In the genomic region with DNA sequence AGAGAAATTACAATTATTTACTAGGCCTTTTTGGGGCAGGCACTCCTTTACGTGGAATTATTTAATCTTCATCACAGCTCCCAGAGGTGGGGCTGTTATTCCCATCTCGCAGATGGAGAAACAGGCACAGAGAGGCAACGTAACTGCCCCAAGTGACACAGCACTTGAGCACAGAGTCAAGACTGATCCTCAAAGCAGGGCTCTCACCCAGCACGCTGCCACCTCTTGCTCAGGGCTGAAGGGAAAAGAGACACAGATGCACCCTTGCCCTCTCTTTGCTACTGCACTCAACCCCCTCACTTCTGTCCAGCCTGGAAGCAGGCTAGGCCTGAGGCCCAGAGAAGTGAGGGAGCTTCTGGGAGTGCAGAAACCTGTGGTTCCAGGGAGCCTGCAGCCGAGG, we compare ENCODE assay signal across 20 cellular contexts.
"Had no signal": no experiment of that assay in that cellular context is flagged by ENCODE, and none has a peak within 500 bp of the region (broad histone marks: within the 10 kb centered on the region; RNA-seq: fewer than 3 reads in every experiment).

No MANE protein-coding gene starts in this region.

- H3K9me3 ChIP-seq: esophagus muscularis mucosa, gastroesophageal sphincter, heart right ventricle, left lung, lower lobe of right lung, mucosa of descending colon had no signal

- H3K36me3 Mint-ChIP-seq: mesothelial cell of epicardium, naive B cell had no signal

- H3K4me3 ChIP-seq: coronary artery, dorsolateral prefrontal cortex, esophagus muscularis mucosa, gastroesophageal sphincter, heart right ventricle, left lung, lower lobe of right lung, mucosa of descending colon had no signal

- H3K9me3 Mint-ChIP-seq: effector memory CD8-positive, alpha-beta T cell; endodermal cell; mesothelial cell of epicardium; naive B cell had no signal

- H3K4me1 Mint-ChIP-seq: mesothelial cell of epicardium had no signal

- ATAC-seq: effector memory CD8-positive, alpha-beta T cell; foreskin keratinocyte; gastroesophageal sphincter; heart right ventricle; left cardiac atrium; left lung; left ventricle myocardium superior; lower lobe of right lung; mucosa of descending colon had no signal

- H3K27ac ChIP-seq: coronary artery, esophagus muscularis mucosa, foreskin keratinocyte, gastroesophageal sphincter, heart right ventricle, left lung, lower lobe of right lung had no signal

- H3K4me1 ChIP-seq: foreskin keratinocyte had no signal

- H3K27ac Mint-ChIP-seq: effector memory CD8-positive, alpha-beta T cell; endodermal cell; mesothelial cell of epicardium; naive B cell had no signal

- H3K4me3 Mint-ChIP-seq: effector memory CD8-positive, alpha-beta T cell; endodermal cell; mesothelial cell of epicardium had no signal

- DNase-seq: dermis blood vessel endothelial cell; dorsolateral prefrontal cortex; effector CD8-positive, alpha-beta T cell; effector memory CD8-positive, alpha-beta T cell; foreskin keratinocyte; head of caudate nucleus; heart right ventricle; hippocampal formation; left cardiac atrium; left ventricle myocardium superior; lower lobe of right lung; mesenchymal stem cell; mucosa of descending colon; naive B cell had no signal

- H3K36me3 ChIP-seq: esophagus muscularis mucosa, gastroesophageal sphincter, heart right ventricle, left lung, lower lobe of right lung had no signal
